ENCODE assay signal across 24 cellular contexts in the genomic region with DNA sequence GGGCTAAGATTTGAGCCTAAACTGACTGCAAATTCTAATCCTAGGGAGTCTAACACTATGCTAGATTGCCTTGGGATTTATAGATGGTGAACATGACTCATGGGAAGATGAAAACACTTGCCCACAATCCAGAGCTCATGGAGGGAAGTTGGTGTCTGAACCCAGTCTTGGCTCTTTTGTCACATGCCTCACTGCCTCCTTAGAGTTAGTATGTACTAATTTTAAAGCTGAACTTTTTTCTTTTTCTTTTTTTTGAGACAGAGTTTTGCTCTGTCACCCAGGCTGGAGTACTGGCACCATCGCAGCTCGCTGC. TPM values are rescaled to one million over a fixed set of nuclear protein-coding genes. Genes with fewer than 3 reads are reported as not detected.
DNase-seq lines count a peak whose midpoint lies in the region; ATAC-seq and TF ChIP-seq lines count a peak whose summit lies in the region.
"Had no signal": no experiment of that assay in that cellular context is flagged by ENCODE, and none has a peak within 500 bp of the region (broad histone marks: within the 10 kb centered on the region; RNA-seq: fewer than 3 reads in every experiment).

No MANE protein-coding gene starts in this region.

- H3K27me3 Mint-ChIP-seq in activated CD4-positive, alpha-beta T cell treated with anti-CD3 and anti-CD28 coated beads, Interleukin-2, amount 10 ng/mL, durations not matched to agents 7 days and 5 days: no peaks in the 10 kb centered on the region

- TF ChIP-seq CTCF in Panc1 (IDR thresholded peaks at IDR 0.05): no peak
- TF ChIP-seq CTCF in lower lobe of right lung (IDR thresholded peaks at IDR 0.05): no peak

- peaks cover 2% of the 10 kb centered on the region for H3K9me3 Mint-ChIP-seq in activated CD4-positive, alpha-beta T cell treated with anti-CD3 and anti-CD28 coated beads, Interleukin-2, amount 10 ng/mL, durations not matched to agents 7 days and 5 days
- H3K9me3 Mint-ChIP-seq: activated naive CD8-positive, alpha-beta T cell treated with anti-CD3 and anti-CD28 coated beads for 36 hours; nephron had no signal

- H3K4me1 ChIP-seq in Panc1 (ENCODE audit: control insufficient read depth, insufficient read depth, low read length): no peaks in the 10 kb centered on the region
- no peaks in the 10 kb centered on the region for H3K4me1 ChIP-seq in lower lobe of right lung
- H3K4me1 ChIP-seq: BE2C, gastroesophageal sphincter, transverse colon had no signal

- no peaks in the 10 kb centered on the region for H3K36me3 ChIP-seq in Panc1 (ENCODE audit: control insufficient read depth, insufficient read depth, low read length)
- H3K36me3 ChIP-seq in lower lobe of right lung: no peaks in the 10 kb centered on the region
- H3K36me3 ChIP-seq: ascending aorta, BE2C, gastroesophageal sphincter, transverse colon had no signal

- CTCF ChIA-PET in activated CD4-positive, alpha-beta T cell treated with anti-CD3 and anti-CD28 coated beads, Interleukin-2, amount 10 ng/mL, durations not matched to agents 7 days and 5 days (lab: Charles Lee): interaction anchor here (0.8 kb wide), 1 partner anchor 17 kb away, joined by 3 read pairs; no protein-coding TSS in a partner anchor
- CTCF ChIA-PET in Panc1 (lab: Charles Lee): no interaction called here

- no peaks in the 10 kb centered on the region for H3K36me3 Mint-ChIP-seq in activated CD4-positive, alpha-beta T cell treated with anti-CD3 and anti-CD28 coated beads, Interleukin-2, amount 10 ng/mL, durations not matched to agents 7 days and 5 days (ENCODE audit: low read depth)
- H3K36me3 Mint-ChIP-seq: activated naive CD8-positive, alpha-beta T cell treated with anti-CD3 and anti-CD28 coated beads for 36 hours had no signal

- no TSS peak for BruUV-seq in Panc1 (replicated peaks; lab: Mats Ljungman, UMichigan)

- H3K9me3 ChIP-seq in Panc1 (ENCODE audit: control insufficient read depth, insufficient read depth, low read depth, low read length): no peaks in the 10 kb centered on the region
- H3K9me3 ChIP-seq in lower lobe of right lung: no peaks in the 10 kb centered on the region
- H3K9me3 ChIP-seq: ascending aorta, BE2C, gastroesophageal sphincter, transverse colon had no signal

- peak overlapping the region; percentile 91 for H3K27ac Mint-ChIP-seq in activated CD4-positive, alpha-beta T cell treated with anti-CD3 and anti-CD28 coated beads, Interleukin-2, amount 10 ng/mL, durations not matched to agents 7 days and 5 days
- H3K27ac Mint-ChIP-seq: nephron had no signal

- peaks cover 15% of the 10 kb centered on the region for H3K4me1 Mint-ChIP-seq in activated CD4-positive, alpha-beta T cell treated with anti-CD3 and anti-CD28 coated beads, Interleukin-2, amount 10 ng/mL, durations not matched to agents 7 days and 5 days
- H3K4me1 Mint-ChIP-seq: nephron had no signal

- POLR2A ChIA-PET in activated CD4-positive, alpha-beta T cell treated with anti-CD3 and anti-CD28 coated beads, Interleukin-2, amount 10 ng/mL, durations not matched to agents 7 days and 5 days (lab: Charles Lee): no interaction called here
- POLR2A ChIA-PET in Panc1 (lab: Charles Lee): no interaction called here

- intact Hi-C loops in Panc1 (cut with micrococcal nuclease; ENCODE audit: unreplicated experiment) (loop anchor here (10.0 kb wide), 2 partner anchors 158 to 778 kb away; a partner anchor contains a TSS), lower lobe of right lung (cut with DNase I) (no loop called here)

- DNase-seq in activated CD4-positive, alpha-beta T cell treated with anti-CD3 and anti-CD28 coated beads, Interleukin-2, amount 10 ng/mL, durations not matched to agents 7 days and 5 days: no peak
- DNase-seq in activated CD4-positive, alpha-beta T cell treated with anti-CD3 and anti-CD28 coated beads, Interleukin-2, amount 50 U/mL, for 1 hour: no peak
- DNase-seq in Panc1 (ENCODE audit: low read depth, low spot score) (no peak), lower lobe of right lung (no peak), SKM-1 treated with dmso at 0.1 percent for 144 hours (lab: John Stamatoyannopoulos, UW; ENCODE audit: unreplicated experiment) (no peak), SW480 (ENCODE audit: low spot score) (no peak), NCI-H2029 treated with DMSO at 0.1 percent for 48 hours (lab: John Stamatoyannopoulos, UW) (no peak)
- DNase-seq: activated effector memory CD4-positive, alpha-beta T cell treated with Interleukin-2 at 50 U/mL for 16 hours; activated naive CD8-positive, alpha-beta T cell treated with anti-CD3 and anti-CD28 coated beads for 36 hours; BE2C; HCEC 1CT; Kasumi-1; NCI-H1092 treated with DMSO at 0.1 percent for 48 hours; NCI-H1694 treated with DMSO at 0.1 percent for 48 hours; NCI-H2171 treated with DMSO at 0.1 percent for 48 hours; NCI-H510A; stimulated activated CD4-positive, alpha-beta T cell treated with anti-CD3 and anti-CD28 coated beads, Interleukin-4, amount 100 ng/mL, for 24 hours; transverse colon had no signal

- peak; percentile 8 for ATAC-seq in GM21825 (IDR thresholded peaks at IDR 0.05; ENCODE audit: unreplicated experiment)
- ATAC-seq in Panc1: peak; percentile 28; the same call in 1 of the 2 replicates
- ATAC-seq in lower lobe of right lung: peak; percentile 23 to 29
- ATAC-seq: gastroesophageal sphincter had no signal

- in situ Hi-C loops in Panc1 (cut with HindIII; ENCODE audit: low pct_unique_long_range_greater_than_20kb, low sequenced_read_pairs): no loop called here

- peak overlapping the region; percentile 69 for H3K4me3 Mint-ChIP-seq in activated CD4-positive, alpha-beta T cell treated with anti-CD3 and anti-CD28 coated beads, Interleukin-2, amount 10 ng/mL, durations not matched to agents 7 days and 5 days
- H3K4me3 Mint-ChIP-seq: nephron had no signal

- H3K27ac ChIP-seq in Panc1 (ENCODE audit: low read length) (no peak overlapping the region), lower lobe of right lung (no peak overlapping the region)
- H3K27ac ChIP-seq: gastroesophageal sphincter, SK-N-MC, transverse colon had no signal

- no peaks in the 10 kb centered on the region; the same call in 1 of the 2 replicates for H3K27me3 ChIP-seq in Panc1 (ENCODE audit: control insufficient read depth, insufficient read depth, low read length)
- H3K27me3 ChIP-seq in lower lobe of right lung (ENCODE audit: low read depth): no peaks in the 10 kb centered on the region
- H3K27me3 ChIP-seq: ascending aorta, BE2C, gastroesophageal sphincter, transverse colon had no signal

- H3K4me3 ChIP-seq in Panc1 (ENCODE audit: low read depth in 2 of 2, low read length in 2 of 2) (no peak overlapping the region), lower lobe of right lung (no peak overlapping the region)
- H3K4me3 ChIP-seq: lung, SK-N-MC, transverse colon had no signal

RNA-seq across cellular contexts. Expression of a gene that starts 14.4 kb away (rescaled TPM):
- 10 to 100 TPM; 50.2 to 50.3 TPM for total RNA-seq in activated CD4-positive, alpha-beta T cell treated with anti-CD3 and anti-CD28 coated beads, Interleukin-2, amount 10 ng/mL, durations not matched to agents 7 days and 5 days
- total RNA-seq in Panc1 (2021; ENCODE audit: unreplicated experiment) (52.8 TPM), lower lobe of right lung (45.0 TPM)
- polyA plus RNA-seq in Panc1 (2012; ENCODE audit: insufficient read length): 30.0 TPM

RNA-seq across cellular contexts. Expression of a gene that starts 14.6 kb away (rescaled TPM):
- 100 to 1,000 TPM; 104 to 127 TPM for total RNA-seq in activated CD4-positive, alpha-beta T cell treated with anti-CD3 and anti-CD28 coated beads, Interleukin-2, amount 10 ng/mL, durations not matched to agents 7 days and 5 days
- total RNA-seq in Panc1 (2021; ENCODE audit: unreplicated experiment) (180 TPM), lower lobe of right lung (52.3 TPM)
- 105 TPM for polyA plus RNA-seq in Panc1 (2012; ENCODE audit: insufficient read length)

RNA-seq across cellular contexts. Expression of a gene that starts 34.7 kb away (rescaled TPM):
- total RNA-seq in activated CD4-positive, alpha-beta T cell treated with anti-CD3 and anti-CD28 coated beads, Interleukin-2, amount 10 ng/mL, durations not matched to agents 7 days and 5 days: 1 to 10 TPM; 3.0 to 5.1 TPM
- total RNA-seq in Panc1 (2021; ENCODE audit: unreplicated experiment) (10.0 TPM), lower lobe of right lung (7.8 TPM)
- polyA plus RNA-seq in Panc1 (2012; ENCODE audit: insufficient read length): 0.79 TPM
